9 cellular contexts compared by ENCODE assay signal in genomic region chr1:166305371-166305770, GRCh38.
"Had no signal": no experiment of that assay in that cellular context is flagged by ENCODE, and none has a peak within 500 bp of the region (broad histone marks: within the 10 kb centered on the region; RNA-seq: fewer than 3 reads in every experiment).

No MANE protein-coding gene starts in this region.

- DNase-seq: GM23248, GOT3, H7, H9, HCEC 1CT, HFFc6 had no signal

- H3K9me3 Mint-ChIP-seq: GM23338 had no signal

- H3K27ac Mint-ChIP-seq: GM23338, H9, HFFc6 had no signal

- H3K36me3 ChIP-seq: HAP-1 had no signal

- H3K9me3 ChIP-seq: HAP-1 had no signal

- H3K4me3 Mint-ChIP-seq: GM23338, H9, HFFc6 had no signal

- H3K4me1 ChIP-seq: HAP-1 had no signal

- ATAC-seq: GM23338, HCT116 had no signal

- H3K27ac ChIP-seq: GM23248 had no signal

- H3K4me3 ChIP-seq: GM23248, GM23338, HAP-1 had no signal
